Comparison of ENCODE assay signal across 1 cellular context in genomic region chr5:136089804-136090203, GRCh38.
TF ChIP-seq lines count a peak whose summit lies in the region.

No MANE protein-coding gene starts in this region.

TF ChIP-seq in SK-N-SH, 30 proteins besides CTCF, POLR2A, EP300 and RAD21 (continued from another document):
- peak; percentile 85 for TF ChIP-seq REST (IDR thresholded peaks at IDR 0.05; ENCODE audit: low read depth, low read length)
